In genomic region chr12:94114166-94114565, GRCh38 we compare ENCODE assay signal across 1 cellular context.
TF ChIP-seq lines count a peak whose summit lies in the region.

No MANE protein-coding gene starts in this region.

TF ChIP-seq in K562, 482 proteins besides CTCF, POLR2A, EP300 and RAD21 (continues in another document):
- TF ChIP-seq CEBPG (CRISPR knock-in tag; IDR thresholded peaks at IDR 0.05), result no peak
- TF ChIP-seq CEBPG (tag; conservative IDR thresholded peaks at IDR 0.05 in 1 of 2, IDR thresholded peaks at IDR 0.05 in 1 of 2), result no peak
- no peak for TF ChIP-seq ATF2 (CRISPR knock-in tag; IDR thresholded peaks at IDR 0.05)
- no peak for TF ChIP-seq ZNF561 (CRISPR knock-in tag; conservative IDR thresholded peaks at IDR 0.05)
- no peak for TF ChIP-seq HCFC1 (IDR thresholded peaks at IDR 0.05; ENCODE audit: low read depth, low read length)
- TF ChIP-seq CREB5 (CRISPR knock-in tag; IDR thresholded peaks at IDR 0.05), result no peak
- peak; percentile 55 for TF ChIP-seq ZNF316 (IDR thresholded peaks at IDR 0.05)
- TF ChIP-seq ELK3 (CRISPR knock-in tag; IDR thresholded peaks at IDR 0.05), result no peak
- TF ChIP-seq ZEB2 (IDR thresholded peaks at IDR 0.05), result peak; percentile 47
- no peak for TF ChIP-seq ZNF277 (CRISPR knock-in tag; IDR thresholded peaks at IDR 0.05; ENCODE audit: borderline replicate concordance)
- TF ChIP-seq PRMT5 (CRISPR knock-in tag; IDR thresholded peaks at IDR 0.05), result no peak
- no peak for TF ChIP-seq RFX1 (IDR thresholded peaks at IDR 0.05)
- no peak for TF ChIP-seq EHMT2 (IDR thresholded peaks at IDR 0.05)
- TF ChIP-seq TFAP4 (CRISPR knock-in tag; IDR thresholded peaks at IDR 0.05; ENCODE audit: borderline replicate concordance), result no peak
- TF ChIP-seq JUN (IDR thresholded peaks at IDR 0.05; ENCODE audit: borderline replicate concordance, low read depth, low read length), result peak; percentile 24; the same call in 1 of the 2 replicates
- no peak for TF ChIP-seq JUN (CRISPR knock-in tag; IDR thresholded peaks at IDR 0.05; ENCODE audit: borderline replicate concordance)
- TF ChIP-seq ILF3 (IDR thresholded peaks at IDR 0.05; ENCODE audit: borderline replicate concordance), result no peak
- no peak for TF ChIP-seq ZBTB49 (CRISPR knock-in tag; IDR thresholded peaks at IDR 0.05; ENCODE audit: borderline replicate concordance)
- no peak for TF ChIP-seq ZNF444 (CRISPR knock-in tag; IDR thresholded peaks at IDR 0.05)
- TF ChIP-seq C11orf30 (IDR thresholded peaks at IDR 0.05; ENCODE audit: low read depth), result peak; percentile 28; the same call in 1 of the 2 replicates
- no peak for TF ChIP-seq U2AF1 (optimal IDR thresholded peaks at IDR 0.05; ENCODE audit: low read depth, low read length)
- peak; percentile 63; the same call in 1 of the 2 replicates for TF ChIP-seq ATF3 (IDR thresholded peaks at IDR 0.05)
- no peak for TF ChIP-seq ATF3 (CRISPR knock-in tag; conservative IDR thresholded peaks at IDR 0.05)
- TF ChIP-seq FOSL1 (tag; conservative IDR thresholded peaks at IDR 0.05), result peak; percentile 67
- no peak for TF ChIP-seq MGA (IDR thresholded peaks at IDR 0.05)
- TF ChIP-seq ELF2 (CRISPR knock-in tag; IDR thresholded peaks at IDR 0.05), result no peak
- TF ChIP-seq MCM3 (IDR thresholded peaks at IDR 0.05), result no peak
- TF ChIP-seq MAFG (tag; conservative IDR thresholded peaks at IDR 0.05), result peak; percentile 54
- no peak for TF ChIP-seq CC2D1A (IDR thresholded peaks at IDR 0.05)
- peak; percentile 68 for TF ChIP-seq NFE2 (IDR thresholded peaks at IDR 0.05; ENCODE audit: low read depth)
- no peak for TF ChIP-seq PREB (CRISPR knock-in tag; IDR thresholded peaks at IDR 0.05)
- no peak for TF ChIP-seq ZNF668 (CRISPR knock-in tag; IDR thresholded peaks at IDR 0.05)
- peak; percentile 76 for TF ChIP-seq ZNF384 (IDR thresholded peaks at IDR 0.05; ENCODE audit: low read depth, low read length)
- no peak for TF ChIP-seq DNMT1 (IDR thresholded peaks at IDR 0.05)
- TF ChIP-seq ZNF124 (CRISPR knock-in tag; IDR thresholded peaks at IDR 0.05), result no peak
- TF ChIP-seq JUND (IDR thresholded peaks at IDR 0.05; ENCODE audit: borderline replicate concordance, low read depth, low read length), result peak; percentile 67
- peak; percentile 63; the same call in 2 of the 3 replicates for TF ChIP-seq JUND (tag; IDR thresholded peaks at IDR 0.05; ENCODE audit: borderline replicate concordance, low read depth, low read length)
- no peak for TF ChIP-seq HOMEZ (CRISPR knock-in tag; IDR thresholded peaks at IDR 0.05)
